11 cellular contexts compared by ENCODE assay signal in the genomic region with DNA sequence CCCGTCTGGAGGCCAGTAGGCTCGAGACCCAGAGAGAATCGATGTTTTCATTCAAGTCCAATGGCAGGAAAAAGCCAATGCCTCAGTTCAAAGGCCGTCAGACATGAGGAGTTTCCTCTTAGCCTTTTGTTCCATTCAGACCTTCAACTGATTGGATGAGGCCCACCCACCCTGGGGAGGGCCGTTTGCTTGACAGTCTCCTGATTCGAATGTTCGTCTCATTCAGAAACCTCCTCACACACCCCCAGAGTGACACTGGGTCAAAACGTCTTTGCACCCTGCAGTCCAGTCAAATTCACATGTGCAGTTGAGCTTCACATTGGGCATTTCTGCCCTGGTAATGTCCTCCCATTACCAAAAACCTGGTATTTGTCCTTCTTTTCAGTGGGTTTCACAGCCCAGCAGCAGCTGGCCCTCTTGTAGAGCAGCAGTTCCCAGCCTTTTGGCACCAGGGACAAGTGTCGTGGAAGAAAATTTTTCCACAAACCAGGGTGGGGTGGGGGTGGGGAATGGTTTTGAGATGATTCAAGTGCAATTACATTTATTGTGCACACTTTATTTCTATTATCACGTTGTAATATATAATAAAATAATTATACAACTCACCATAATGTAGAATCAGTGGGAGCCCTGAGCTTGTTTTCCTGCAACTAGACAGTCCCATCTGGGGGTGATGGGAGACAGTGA. TPM values are rescaled to one million over a fixed set of nuclear protein-coding genes. Genes with fewer than 3 reads are reported as not detected.
"Had no signal": no experiment of that assay in that cellular context is flagged by ENCODE, and none has a peak within 500 bp of the region (broad histone marks: within the 10 kb centered on the region; RNA-seq: fewer than 3 reads in every experiment).

No MANE protein-coding gene starts in this region.

- H3K36me3 ChIP-seq: ovary, thyroid gland had no signal

- H3K27me3 ChIP-seq: ovary, thyroid gland had no signal

- H3K27me3 Mint-ChIP-seq: activated B cell treated with CpG ODN at 0.5 μM for 24 hours; effector memory CD8-positive, alpha-beta T cell had no signal

- DNase-seq: activated B cell treated with CpG ODN at 0.5 μM for 24 hours; activated gamma-delta T cell; activated T-cell treated with anti-CD3 and anti-CD28 coated beads, Interleukin-2, amount 50 U/mL, for 1 hour; aorta; cerebellar nuclear complex; kidney glomerular epithelial cell; ovary; thyroid gland had no signal

- ATAC-seq: foreskin keratinocyte had no signal

- H3K36me3 Mint-ChIP-seq: stimulated activated effector memory CD8-positive, alpha-beta T cell treated with anti-CD3 and anti-CD28 coated beads, Interleukin-12 subunit alpha, Interleukin-12 subunit beta, amount 100 ng/mL, for 72 hours had no signal

- H3K4me1 ChIP-seq: foreskin keratinocyte had no signal

- H3K4me3 ChIP-seq: ovary, thyroid gland had no signal

- H3K4me3 Mint-ChIP-seq: activated B cell treated with CpG ODN at 0.5 μM for 24 hours; effector memory CD8-positive, alpha-beta T cell; stimulated activated effector memory CD8-positive, alpha-beta T cell treated with anti-CD3 and anti-CD28 coated beads, Interleukin-12 subunit alpha, Interleukin-12 subunit beta, amount 100 ng/mL, for 72 hours had no signal

- H3K27ac Mint-ChIP-seq: activated B cell treated with CpG ODN at 0.5 μM for 24 hours; stimulated activated effector memory CD8-positive, alpha-beta T cell treated with anti-CD3 and anti-CD28 coated beads, Interleukin-12 subunit alpha, Interleukin-12 subunit beta, amount 100 ng/mL, for 72 hours had no signal

- H3K9me3 ChIP-seq: ovary, thyroid gland had no signal

- H3K9me3 Mint-ChIP-seq: activated B cell treated with CpG ODN at 0.5 μM for 24 hours; effector memory CD8-positive, alpha-beta T cell; stimulated activated effector memory CD8-positive, alpha-beta T cell treated with anti-CD3 and anti-CD28 coated beads, Interleukin-12 subunit alpha, Interleukin-12 subunit beta, amount 100 ng/mL, for 72 hours had no signal

RNA-seq across cellular contexts. Expression of gene UBASH3A, which starts 52.2 kb away (rescaled TPM):
- total RNA-seq: activated B cell treated with CpG ODN at 0.5 μM for 24 hours, foreskin keratinocyte had no signal
